Comparison of ENCODE assay signal across 19 cellular contexts in the genomic region with DNA sequence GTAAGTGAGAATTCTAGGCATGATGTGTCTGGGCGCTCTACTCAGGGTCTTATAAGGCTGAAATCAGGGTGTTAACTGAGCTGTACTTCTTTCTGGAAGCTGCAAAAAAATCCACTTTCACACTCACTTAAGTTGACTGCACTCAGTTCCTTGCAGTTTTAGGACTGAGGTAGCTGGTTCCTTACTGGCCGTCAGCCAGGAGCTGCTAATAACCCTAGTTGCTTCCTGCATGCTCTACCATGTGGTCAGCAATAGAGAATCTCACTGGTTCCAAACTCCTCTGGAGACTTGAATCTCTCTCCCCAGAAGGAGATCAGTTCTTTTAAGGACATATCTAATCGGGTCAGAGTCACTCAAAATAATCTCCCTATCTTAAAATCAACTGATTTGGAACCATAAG.
DNase-seq lines count a peak whose midpoint lies in the region; ATAC-seq and TF ChIP-seq lines count a peak whose summit lies in the region.
"Had no signal": no experiment of that assay in that cellular context is flagged by ENCODE, and none has a peak within 500 bp of the region (broad histone marks: within the 10 kb centered on the region; RNA-seq: fewer than 3 reads in every experiment).

No MANE protein-coding gene starts in this region.

- H3K27ac ChIP-seq in HCT116 (ENCODE audit: low read depth, low read length), result no peak overlapping the region
- H3K27ac ChIP-seq: cardiac muscle cell, gastrocnemius medialis had no signal

- DNase-seq in HCT116 (ENCODE audit: low read depth, low spot score) (no peak), RPMI8226 (peak; percentile 77), epithelial cell of esophagus (ENCODE audit: low read depth) (peak; percentile 58), renal cortical epithelial cell (ENCODE audit: low read depth) (peak; percentile 64), DMS79 treated with DMSO at 0.1 percent for 48 hours (lab: John Stamatoyannopoulos, UW) (no peak), amniotic stem cell (lab: John Stamatoyannopoulos, UW) (no peak), NCI-H345 (lab: John Stamatoyannopoulos, UW) (no peak), natural killer cell (no peak)
- DNase-seq: activated CD4-positive, alpha-beta T cell treated with anti-CD3 and anti-CD28 coated beads for 1 hour; activated CD8-positive, alpha-beta memory T cell treated with anti-CD3 and anti-CD28 coated beads, Interleukin-2, amount 50 U/mL, for 4 hours; activated naive CD4-positive, alpha-beta T cell; effector CD8-positive, alpha-beta T cell; gastrocnemius medialis; NCI-H1105; T-helper 17 cell had no signal

- H3K9me3 Mint-ChIP-seq in natural killer cell, result peaks cover 0 to 2% of the 10 kb centered on the region in 2 donors
- H3K9me3 Mint-ChIP-seq: nephron had no signal

- intact Hi-C loops in HCT116 (cut with micrococcal nuclease) (no loop called here), natural killer cell (cut with micrococcal nuclease) (no loop called here)

- no peak overlapping the region for H3K9ac ChIP-seq in HCT116 (ENCODE audit: low read length)

- no peaks in the 10 kb centered on the region for H3K4me1 ChIP-seq in HCT116 (ENCODE audit: control insufficient read depth in 1 of 2, insufficient read depth in 2 of 2, low read length in 2 of 2)
- H3K4me1 ChIP-seq: gastrocnemius medialis had no signal

- H3K4me2 ChIP-seq in HCT116 (ENCODE audit: low read length), result no peak overlapping the region

- RAD21 ChIA-PET in HCT116 (lab: Charles Lee; ENCODE audit: low non-redundant PET in 1 of 2, low total read pairs in 2 of 2, uncharacterized antibody in 2 of 2, unreplicated experiment in 2 of 2), result no interaction called here

- BruUV-seq in HCT116 (replicated peaks; lab: Mats Ljungman, UMichigan), result no TSS peak

- no peaks in the 10 kb centered on the region for H3K79me2 ChIP-seq in HCT116 (ENCODE audit: insufficient read depth, low read length)

- H3K4me3 ChIP-seq in HCT116 (replicated peaks in 1 of 2; ENCODE audit: low read depth in 1 of 2, low read length in 2 of 2) (no peak overlapping the region), epithelial cell of esophagus (ENCODE audit: low read length) (no peak overlapping the region)
- H3K4me3 ChIP-seq: cardiac muscle cell, gastrocnemius medialis had no signal

- no peaks in the 10 kb centered on the region for H3K4me1 Mint-ChIP-seq in natural killer cell
- H3K4me1 Mint-ChIP-seq: B cell, nephron, T-helper 17 cell had no signal

- no peak for ATAC-seq in HCT116
- no peak for ATAC-seq in natural killer cell
- ATAC-seq: gastrocnemius medialis, Right ventricle myocardium inferior, T-helper 17 cell had no signal

- TF ChIP-seq CTCF in HCT116 (IDR thresholded peaks at IDR 0.05 in 2 of 3, conservative IDR thresholded peaks at IDR 0.05 in 1 of 3; ENCODE audit: borderline replicate concordance in 1 of 3, insufficient read depth in 1 of 3, low read depth in 2 of 3, low read length in 2 of 3) (no peak), epithelial cell of esophagus (IDR thresholded peaks at IDR 0.05; ENCODE audit: insufficient read depth, low read depth, low read length, missing control alignments) (no peak), natural killer cell (IDR thresholded peaks at IDR 0.05) (no peak)

- no peak overlapping the region for H3K27ac Mint-ChIP-seq in natural killer cell
- H3K27ac Mint-ChIP-seq: B cell, nephron, T-helper 17 cell had no signal

- H3K9me3 ChIP-seq in HCT116 (ENCODE audit: control insufficient read depth in 1 of 2, insufficient read depth in 1 of 2, low read depth in 1 of 2, low read length in 2 of 2), result no peaks in the 10 kb centered on the region
- H3K9me3 ChIP-seq: gastrocnemius medialis had no signal

- TF ChIP-seq RAD21 in HCT116 (IDR thresholded peaks at IDR 0.05; ENCODE audit: low read depth), result no peak

- H3K27me3 Mint-ChIP-seq in natural killer cell (ENCODE audit: low read depth in 2 of 2), result no peaks in the 10 kb centered on the region
- H3K27me3 Mint-ChIP-seq: B cell, T-helper 17 cell had no signal

- no peak for TF ChIP-seq POLR2A in HCT116 (IDR thresholded peaks at IDR 0.05; ENCODE audit: borderline replicate concordance, extremely low read depth, insufficient read depth, insufficient read length)

- POLR2A ChIA-PET in HCT116 (lab: Charles Lee), result no interaction called here

- H4K20me1 ChIP-seq in HCT116 (ENCODE audit: insufficient read depth), result no peaks in the 10 kb centered on the region

- H3K4me3 Mint-ChIP-seq in natural killer cell, result no peak overlapping the region
- H3K4me3 Mint-ChIP-seq: B cell, nephron, T-helper 17 cell had no signal

- H3K9me2 ChIP-seq in HCT116 (ENCODE audit: insufficient read depth), result no peaks in the 10 kb centered on the region

- H3K36me3 Mint-ChIP-seq in natural killer cell, result no peaks in the 10 kb centered on the region

- CTCF ChIA-PET in HCT116 (lab: Charles Lee), result no interaction called here

- no peaks in the 10 kb centered on the region for H3K27me3 ChIP-seq in HCT116 (ENCODE audit: insufficient read depth, low read length)
- H3K27me3 ChIP-seq: cardiac muscle cell, gastrocnemius medialis had no signal

- H2AFZ ChIP-seq in HCT116 (ENCODE audit: low read depth, low read length, poor library complexity, severe bottlenecking), result peak overlapping the region; percentile 18

- H3K36me3 ChIP-seq in HCT116 (ENCODE audit: control insufficient read depth in 1 of 2, insufficient read depth in 2 of 2, low read length in 2 of 2), result no peaks in the 10 kb centered on the region
- H3K36me3 ChIP-seq: cardiac muscle cell, gastrocnemius medialis had no signal

TF ChIP-seq in HCT116, 20 proteins besides CTCF, POLR2A, EP300 and RAD21:
- no peak for TF ChIP-seq TCF7L2 (IDR thresholded peaks at IDR 0.05; ENCODE audit: borderline replicate concordance, extremely low read depth, insufficient read depth, insufficient read length)
- TF ChIP-seq JUND (IDR thresholded peaks at IDR 0.05), result no peak
- TF ChIP-seq ZNF274 (IDR thresholded peaks at IDR 0.05; ENCODE audit: low read depth, low read length), result no peak
- TF ChIP-seq, protein P1, sequence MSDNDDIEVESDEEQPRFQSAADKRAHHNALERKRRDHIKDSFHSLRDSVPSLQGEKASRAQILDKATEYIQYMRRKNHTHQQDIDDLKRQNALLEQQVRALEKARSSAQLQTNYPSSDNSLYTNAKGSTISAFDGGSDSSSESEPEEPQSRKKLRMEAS (IDR thresholded peaks at IDR 0.05), result no peak
- no peak for TF ChIP-seq YY1 (IDR thresholded peaks at IDR 0.05; ENCODE audit: extremely low read depth, insufficient replicate concordance, low read depth, low read length)
- TF ChIP-seq CEBPB (IDR thresholded peaks at IDR 0.05; ENCODE audit: low read depth), result no peak
- TF ChIP-seq ELF1 (IDR thresholded peaks at IDR 0.05; ENCODE audit: borderline replicate concordance, low read depth), result no peak
- no peak for TF ChIP-seq ZBTB33 (IDR thresholded peaks at IDR 0.05; ENCODE audit: extremely low read depth, insufficient replicate concordance, low read length)
- TF ChIP-seq SIN3A (IDR thresholded peaks at IDR 0.05; ENCODE audit: low read depth), result no peak
- no peak for TF ChIP-seq SRF (IDR thresholded peaks at IDR 0.05; ENCODE audit: low read depth)

Comparison
In these comparisons a context has a peak if more than half of its experiments do, and no peak if none do; other contexts are left out.
1. DNase-seq: peak in RPMI8226 (single experiment), epithelial cell of esophagus (single experiment) and renal cortical epithelial cell (single experiment); none in HCT116 (single experiment), DMS79 treated with DMSO at 0.1 percent for 48 hours (single experiment), amniotic stem cell (single experiment), NCI-H345 (single experiment) and natural killer cell (single experiment).